Comparison of ENCODE assay signal across 18 cellular contexts in genomic region chr2:24486628-24487027, GRCh38. TPM values are rescaled to one million over a fixed set of nuclear protein-coding genes. Genes with fewer than 3 reads are reported as not detected.
DNase-seq lines count a peak whose midpoint lies in the region; ATAC-seq, FAIRE-seq and TF ChIP-seq lines count a peak whose summit lies in the region.
"Had no signal": no experiment of that assay in that cellular context is flagged by ENCODE, and none has a peak within 500 bp of the region (broad histone marks: within the 10 kb centered on the region; RNA-seq: fewer than 3 reads in every experiment).

No MANE protein-coding gene starts in this region.

- H3K4me3 Mint-ChIP-seq in activated T-helper 1 cell treated with anti-CD3 and anti-CD28 coated beads, Interleukin-12 subunit alpha, Interleukin-12 subunit beta, Interleukin-2, Interleukin-4 antibody, amounts not matched to agents 30 ng/mL and 10 ng/mL and 1 ng/mL, durations not matched to agents 14 hours and 24 hours and 36 hours = no peak overlapping the region
- H3K4me3 Mint-ChIP-seq: CD4-positive, alpha-beta memory T cell had no signal

- no peak for DNase-seq in A549 (ENCODE audit: low read depth in 1 of 2, low spot score in 1 of 2)
- peak; percentile 23 for DNase-seq in HuH-7 (ENCODE audit: low spot score)
- no peak for DNase-seq in hepatocyte (ENCODE audit: low spot score)
- DNase-seq in activated CD8-positive, alpha-beta memory T cell treated with anti-CD3 and anti-CD28 coated beads, Interleukin-2, amount 50 U/mL, for 48 hours = no peak
- DNase-seq in activated T-helper 1 cell treated with anti-CD3 and anti-CD28 coated beads, Interleukin-12 subunit alpha, Interleukin-12 subunit beta, Interleukin-2, Interleukin-4 antibody, amounts not matched to agents 30 ng/mL and 10 ng/mL and 1 ng/mL, durations not matched to agents 14 hours and 24 hours and 36 hours (ENCODE audit: low spot score) = no peak
- no peak for DNase-seq in NCI-H2107 (lab: John Stamatoyannopoulos, UW)
- DNase-seq: 8988T; C1 segment of cervical spinal cord; CD4-positive, alpha-beta memory T cell; COR-L47; DMS153; DND-41; GM23248; H7; HCEC 1CT had no signal

- H3K9me3 ChIP-seq in A549 = no peaks in the 10 kb centered on the region
- no peaks in the 10 kb centered on the region for H3K9me3 ChIP-seq in hepatocyte (ENCODE audit: low read depth)

- TF ChIP-seq POLR2A in A549 (IDR thresholded peaks at IDR 0.05; ENCODE audit: low read length) = no peak

- WGBS in A549 (ENCODE audit: missing lambda C conversion rate) = 48% methylated on average over 4 of the region's 4 CpGs
- WGBS in hepatocyte (ENCODE audit: low lambda C conversion rate, missing lambda C conversion rate) = 57% methylated on average over 4 of the region's 4 CpGs

- peaks cover under 1% of the 10 kb centered on the region for H3K79me2 ChIP-seq in hepatocyte

- no peak for TF ChIP-seq EP300 in A549 (IDR thresholded peaks at IDR 0.05)

- peaks cover 4% of the 10 kb centered on the region for H3K9me3 Mint-ChIP-seq in activated T-helper 1 cell treated with anti-CD3 and anti-CD28 coated beads, Interleukin-12 subunit alpha, Interleukin-12 subunit beta, Interleukin-2, Interleukin-4 antibody, amounts not matched to agents 30 ng/mL and 10 ng/mL and 1 ng/mL, durations not matched to agents 14 hours and 24 hours and 36 hours

- no peak overlapping the region for H2AFZ ChIP-seq in hepatocyte
- H2AFZ ChIP-seq: GM23248 had no signal

- no peak for TF ChIP-seq RAD21 in A549 (conservative IDR thresholded peaks at IDR 0.05 in 1 of 2, IDR thresholded peaks at IDR 0.05 in 1 of 2)

- 0 out of 3 replicates have a peak overlapping the region, but pooled peaks have one; percentile 7 for H3K4me2 ChIP-seq in A549
- peak overlapping the region; percentile 49 for H3K4me2 ChIP-seq in hepatocyte

- no peak overlapping the region for H3K27ac Mint-ChIP-seq in activated T-helper 1 cell treated with anti-CD3 and anti-CD28 coated beads, Interleukin-12 subunit alpha, Interleukin-12 subunit beta, Interleukin-2, Interleukin-4 antibody, amounts not matched to agents 30 ng/mL and 10 ng/mL and 1 ng/mL, durations not matched to agents 14 hours and 24 hours and 36 hours
- H3K27ac Mint-ChIP-seq: CD4-positive, alpha-beta memory T cell had no signal

- no peaks in the 10 kb centered on the region for H3K27me3 ChIP-seq in hepatocyte

- H3K36me3 Mint-ChIP-seq in activated T-helper 1 cell treated with anti-CD3 and anti-CD28 coated beads, Interleukin-12 subunit alpha, Interleukin-12 subunit beta, Interleukin-2, Interleukin-4 antibody, amounts not matched to agents 30 ng/mL and 10 ng/mL and 1 ng/mL, durations not matched to agents 14 hours and 24 hours and 36 hours (ENCODE audit: low read depth) = peaks cover 3% of the 10 kb centered on the region

- ATAC-seq in A549 = no peak

- POLR2A ChIA-PET in A549 (lab: Yijun Ruan, JAX) = no interaction called here

- intact Hi-C loops in activated T-helper 1 cell treated with anti-CD3 and anti-CD28 coated beads, Interleukin-12 subunit alpha, Interleukin-12 subunit beta, Interleukin-2, Interleukin-4 antibody, amounts not matched to agents 30 ng/mL and 10 ng/mL and 1 ng/mL, durations not matched to agents 14 hours and 24 hours and 36 hours (cut with micrococcal nuclease) = no loop called here

- H3K4me3 ChIP-seq in A549 (no peak overlapping the region), hepatocyte (no peak overlapping the region)
- H3K4me3 ChIP-seq: GM23248 had no signal

- no peaks in the 10 kb centered on the region for H3K9me2 ChIP-seq in hepatocyte (replicated peaks; ENCODE audit: insufficient read depth)

- H3K27ac ChIP-seq in A549 (no peak overlapping the region), hepatocyte (peak overlapping the region; percentile 1)
- H3K27ac ChIP-seq: GM23248 had no signal

- H3K27me3 Mint-ChIP-seq in activated T-helper 1 cell treated with anti-CD3 and anti-CD28 coated beads, Interleukin-12 subunit alpha, Interleukin-12 subunit beta, Interleukin-2, Interleukin-4 antibody, amounts not matched to agents 30 ng/mL and 10 ng/mL and 1 ng/mL, durations not matched to agents 14 hours and 24 hours and 36 hours (ENCODE audit: insufficient read depth) = no peaks in the 10 kb centered on the region
- H3K27me3 Mint-ChIP-seq: CD4-positive, alpha-beta memory T cell had no signal

- TF ChIP-seq CTCF in A549 (IDR thresholded peaks at IDR 0.05) (no peak), hepatocyte (IDR thresholded peaks at IDR 0.05; ENCODE audit: poor library complexity) (no peak)

- CTCF ChIA-PET in A549 (lab: Yijun Ruan, JAX) = interaction anchor here (0.6 to 1.6 kb wide), 4 partner anchors 11 to 306 kb away, joined by 3 to 8 read pairs (median 5); partner anchors contain the start of genes CENPO and PTRHD1

- H3K4me1 Mint-ChIP-seq in activated T-helper 1 cell treated with anti-CD3 and anti-CD28 coated beads, Interleukin-12 subunit alpha, Interleukin-12 subunit beta, Interleukin-2, Interleukin-4 antibody, amounts not matched to agents 30 ng/mL and 10 ng/mL and 1 ng/mL, durations not matched to agents 14 hours and 24 hours and 36 hours (ENCODE audit: low read depth) = peaks cover 18% of the 10 kb centered on the region

- H3K4me1 ChIP-seq in A549 (peaks cover 11% of the 10 kb centered on the region), hepatocyte (ENCODE audit: insufficient read depth) (peaks cover 11% of the 10 kb centered on the region)

- no peak for FAIRE-seq in A549 (lab: Jason Lieb, UNC)
- FAIRE-seq: G401.6, GM12892, H1 had no signal

- no peaks in the 10 kb centered on the region for H3K36me3 ChIP-seq in hepatocyte (replicated peaks; ENCODE audit: insufficient read depth, low read depth)

- no peaks in the 10 kb centered on the region for H4K20me1 ChIP-seq in hepatocyte (ENCODE audit: insufficient read depth, poor library complexity, severe bottlenecking)

TF ChIP-seq in A549, 52 proteins besides CTCF, POLR2A, EP300 and RAD21 (continues in another document):
- TF ChIP-seq MAX (IDR thresholded peaks at IDR 0.05) (no peak), HOXA7 (CRISPR knock-in tag; IDR thresholded peaks at IDR 0.05) (no peak), CEBPB (IDR thresholded peaks at IDR 0.05) (no peak), BHLHE40 (IDR thresholded peaks at IDR 0.05; ENCODE audit: low read depth, low read length) (no peak), REST (IDR thresholded peaks at IDR 0.05) (no peak), NR3C1 (IDR thresholded peaks at IDR 0.05) (no peak), SMC3 (IDR thresholded peaks at IDR 0.05) (no peak), EHMT2 (IDR thresholded peaks at IDR 0.05; ENCODE audit: low read depth) (no peak), FOXS1 (CRISPR knock-in tag; IDR thresholded peaks at IDR 0.05) (no peak), CBX2 (IDR thresholded peaks at IDR 0.05; ENCODE audit: borderline replicate concordance, low read depth) (no peak), E2F6 (IDR thresholded peaks at IDR 0.05; ENCODE audit: borderline replicate concordance, low read depth) (no peak), RARB (CRISPR knock-in tag; IDR thresholded peaks at IDR 0.05) (no peak), KDM5A (IDR thresholded peaks at IDR 0.05) (no peak), ZFP36 (IDR thresholded peaks at IDR 0.05; ENCODE audit: borderline replicate concordance, partially characterized antibody) (no peak), NPAS2 (CRISPR knock-in tag; IDR thresholded peaks at IDR 0.05; ENCODE audit: borderline replicate concordance) (no peak), PHF8 (IDR thresholded peaks at IDR 0.05; ENCODE audit: borderline replicate concordance, low read depth) (no peak)

RNA-seq across cellular contexts. Expression of gene NCOA1, which starts 4.4 kb away (rescaled TPM):
- polyA plus RNA-seq in A549 (2011; rRNA removed) (29.9 and 31.0 TPM in 2 replicates), A549 (2017; fragmentation: RNase III; extraction: RNeasy Plus Mini Kit Qiagen cat#74134 plus additional on column Dnase treatment) (7.6 to 8.4 TPM (median 7.7 TPM) in 3 replicates), hepatocyte (32.5 and 39.0 TPM in 2 replicates)
- 7.6 and 9.6 TPM in 2 replicates for polyA plus RNA-seq in A549 (2012; cell fraction: cytosol; rRNA removed)
- 4.9 and 6.1 TPM in 2 replicates for polyA plus RNA-seq in A549 (2012; cell fraction: nucleus; rRNA removed)
- 45.8 and 54.0 TPM in 2 replicates for polyA minus RNA-seq in A549 (2011; rRNA and poly(A)+ RNA removed)
- total RNA-seq in hepatocyte = 51.7 and 53.9 TPM in 2 replicates
- total RNA-seq in activated T-helper 1 cell treated with anti-CD3 and anti-CD28 coated beads, Interleukin-12 subunit alpha, Interleukin-12 subunit beta, Interleukin-2, Interleukin-4 antibody, amounts not matched to agents 30 ng/mL and 10 ng/mL and 1 ng/mL, durations not matched to agents 14 hours and 24 hours and 36 hours = 28.7 and 30.0 TPM in 2 replicates
